8 cellular contexts compared by ENCODE assay signal in the genomic region with DNA sequence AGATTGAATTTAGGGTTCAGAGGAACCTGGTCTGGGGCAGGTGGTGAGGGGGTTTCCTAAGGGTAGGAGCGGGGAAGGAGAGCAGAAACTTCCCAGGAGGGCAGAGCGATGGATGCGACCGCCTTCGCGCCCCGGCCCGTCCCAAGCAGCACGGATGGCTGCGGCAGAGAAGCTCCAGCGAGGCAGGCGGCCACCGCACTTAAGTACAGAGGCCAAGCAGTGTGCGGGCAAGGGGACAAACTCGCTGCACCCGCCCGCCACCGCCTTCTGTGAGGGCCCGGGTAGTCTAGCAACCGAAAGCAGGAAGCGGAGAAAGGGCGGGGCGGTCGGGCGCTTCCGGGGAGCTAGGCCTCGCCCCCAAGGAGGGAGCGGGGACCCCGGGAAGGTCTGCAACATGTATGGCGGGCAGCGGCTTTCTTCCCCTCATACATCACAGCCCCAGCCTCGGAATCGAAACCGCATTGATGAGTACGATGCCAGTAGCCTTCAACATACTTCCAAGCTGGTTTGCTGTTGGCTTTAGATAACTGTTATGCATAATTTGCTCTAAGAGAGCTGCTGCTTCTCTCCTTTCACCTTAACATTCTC. TPM values are rescaled to one million over a fixed set of nuclear protein-coding genes. Genes with fewer than 3 reads are reported as not detected.
DNase-seq lines count a peak whose midpoint lies in the region; ATAC-seq and TF ChIP-seq lines count a peak whose summit lies in the region.

A gene with protein sequence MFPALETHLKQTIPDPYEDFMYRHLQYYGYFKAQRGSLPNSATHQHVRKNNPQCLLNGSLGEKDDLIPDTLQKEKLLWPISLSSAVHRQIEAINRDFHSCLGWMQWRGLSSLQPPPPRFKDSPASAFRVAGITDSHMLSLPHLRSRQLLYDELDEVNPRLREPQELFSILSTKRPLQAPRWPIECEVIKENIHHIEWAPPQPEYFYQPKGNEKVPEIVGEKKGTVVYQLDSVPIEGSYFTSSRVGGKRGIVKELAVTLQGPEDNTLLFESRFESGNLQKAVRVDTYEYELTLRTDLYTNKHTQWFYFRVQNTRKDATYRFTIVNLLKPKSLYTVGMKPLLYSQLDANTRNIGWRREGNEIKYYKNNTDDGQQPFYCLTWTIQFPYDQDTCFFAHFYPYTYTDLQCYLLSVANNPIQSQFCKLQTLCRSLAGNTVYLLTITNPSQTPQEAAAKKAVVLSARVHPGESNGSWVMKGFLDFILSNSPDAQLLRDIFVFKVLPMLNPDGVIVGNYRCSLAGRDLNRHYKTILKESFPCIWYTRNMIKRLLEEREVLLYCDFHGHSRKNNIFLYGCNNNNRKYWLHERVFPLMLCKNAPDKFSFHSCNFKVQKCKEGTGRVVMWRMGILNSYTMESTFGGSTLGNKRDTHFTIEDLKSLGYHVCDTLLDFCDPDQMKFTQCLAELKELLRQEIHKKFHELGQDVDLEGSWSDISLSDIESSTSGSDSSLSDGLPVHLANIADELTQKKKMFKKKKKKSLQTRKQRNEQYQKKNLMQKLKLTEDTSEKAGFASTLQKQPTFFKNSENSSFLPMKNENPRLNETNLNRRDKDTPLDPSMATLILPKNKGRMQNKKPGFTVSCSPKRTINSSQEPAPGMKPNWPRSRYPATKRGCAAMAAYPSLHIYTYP (minus strand): TSS at position 288 of the 588 bp plus-strand sequence. CDS start 719 bp downstream, outside the sequence.

- TF ChIP-seq CTCF in AG04450 (IDR thresholded peaks at IDR 0.05; ENCODE audit: low read depth, low read length), result no peak
- TF ChIP-seq CTCF in lower leg skin (IDR thresholded peaks at IDR 0.05), result no peak

- ATAC-seq in GM18907 (IDR thresholded peaks at IDR 0.05; ENCODE audit: unreplicated experiment), result peak; percentile 99
- peak; percentile 98 for ATAC-seq in HG03135 (IDR thresholded peaks at IDR 0.05; ENCODE audit: unreplicated experiment)

- intact Hi-C loops in lower leg skin (cut with DNase I; ENCODE audit: low total_unique reads), result no loop called here

- DNase-seq in AG04450 (ENCODE audit: low read depth, low spot score) (peak; percentile 21), NCI-H510A treated with DMSO at 0.1 percent for 48 hours (lab: John Stamatoyannopoulos, UW) (peak; percentile 68), ecto neural progenitor cell (ENCODE audit: low spot score) (peak; percentile 83), lower leg skin (ENCODE audit: low spot score in 2 of 2) (peak; percentile 65 to 95)
- peak; percentile 84 to 88 for DNase-seq in activated CD4-positive, alpha-beta T cell treated with anti-CD3 and anti-CD28 coated beads, Interleukin-2, amount 50 U/mL, for 48 hours
- DNase-seq in stimulated activated CD4-positive, alpha-beta T cell treated with anti-CD3 and anti-CD28 coated beads, TNF-alpha, amount 100 ng/mL, for 1 hour (ENCODE audit: low read depth in 3 of 3, low spot score in 1 of 3), result peak; percentile 48 to 70 (median 58)

- POLR2A ChIA-PET in AG04450 (lab: Yijun Ruan, JAX), result interaction anchor here (0.5 to 1.7 kb wide), 5 partner anchors 8 to 501 kb away, joined by 3 to 14 read pairs (median 3); no protein-coding TSS in a partner anchor

- no peaks in the 10 kb centered on the region for H3K27me3 ChIP-seq in AG04450 (ENCODE audit: control insufficient read depth, insufficient read depth, low read length)

- 0% methylated on average over 24 to 32 of the region's 35 CpGs for WGBS in lower leg skin, 2 donors

- H3K9me3 ChIP-seq in AG04450 (ENCODE audit: control insufficient read depth, insufficient read depth, low read length), result no peaks in the 10 kb centered on the region

- H3K4me3 ChIP-seq in AG04450 (ENCODE audit: low read depth, low read length) (peak within 1 kb of the TSS; percentile 85), lower leg skin (ENCODE audit: low read depth, poor library complexity, severe bottlenecking) (peak within 1 kb of the TSS; percentile 56)

- CTCF ChIA-PET in AG04450 (lab: Charles Lee), result interaction anchor here (0.6 kb wide), 1 partner anchor 286 kb away, joined by 4 read pairs; no protein-coding TSS in a partner anchor

- TF ChIP-seq POLR2A in lower leg skin (IDR thresholded peaks at IDR 0.05), result no peak

- H3K27ac ChIP-seq in AG04450 (ENCODE audit: low read depth, low read length), result peak within 1 kb of the TSS; percentile 12

RNA-seq across cellular contexts. Expression of the gene that starts here (rescaled TPM):
- polyA plus RNA-seq in AG04450 (2011; rRNA removed), result 2.0 and 2.2 TPM in 2 replicates
- polyA minus RNA-seq in AG04450 (2011; rRNA and poly(A)+ RNA removed), result 0.74 and 1.3 TPM in 2 replicates
- under 1 TPM in 2 of 4 donors, not detected in 2; 0.17 to 0.65 TPM for total RNA-seq in lower leg skin

Comparison
In these comparisons a context has a peak if more than half of its experiments do, and no peak if none do; other contexts are left out.
1. Peak in every context shown above with its lines: DNase-seq, ATAC-seq, H3K4me3 ChIP-seq and H3K27ac ChIP-seq.
2. Peak in DNase-seq and H3K4me3 ChIP-seq in lower leg skin; RNA of the gene not detected or under 1 TPM.
3. DNase-seq: peak in every context shown above with its lines; median percentile 86 in activated CD4-positive, alpha-beta T cell treated with anti-CD3 and anti-CD28 coated beads, Interleukin-2, amount 50 U/mL, for 48 hours; 83 in ecto neural progenitor cell; 80 in lower leg skin; 68 in NCI-H510A treated with DMSO at 0.1 percent for 48 hours; 58 in stimulated activated CD4-positive, alpha-beta T cell treated with anti-CD3 and anti-CD28 coated beads, TNF-alpha, amount 100 ng/mL, for 1 hour; 21 in AG04450.